24 cellular contexts compared by ENCODE assay signal in the genomic region with DNA sequence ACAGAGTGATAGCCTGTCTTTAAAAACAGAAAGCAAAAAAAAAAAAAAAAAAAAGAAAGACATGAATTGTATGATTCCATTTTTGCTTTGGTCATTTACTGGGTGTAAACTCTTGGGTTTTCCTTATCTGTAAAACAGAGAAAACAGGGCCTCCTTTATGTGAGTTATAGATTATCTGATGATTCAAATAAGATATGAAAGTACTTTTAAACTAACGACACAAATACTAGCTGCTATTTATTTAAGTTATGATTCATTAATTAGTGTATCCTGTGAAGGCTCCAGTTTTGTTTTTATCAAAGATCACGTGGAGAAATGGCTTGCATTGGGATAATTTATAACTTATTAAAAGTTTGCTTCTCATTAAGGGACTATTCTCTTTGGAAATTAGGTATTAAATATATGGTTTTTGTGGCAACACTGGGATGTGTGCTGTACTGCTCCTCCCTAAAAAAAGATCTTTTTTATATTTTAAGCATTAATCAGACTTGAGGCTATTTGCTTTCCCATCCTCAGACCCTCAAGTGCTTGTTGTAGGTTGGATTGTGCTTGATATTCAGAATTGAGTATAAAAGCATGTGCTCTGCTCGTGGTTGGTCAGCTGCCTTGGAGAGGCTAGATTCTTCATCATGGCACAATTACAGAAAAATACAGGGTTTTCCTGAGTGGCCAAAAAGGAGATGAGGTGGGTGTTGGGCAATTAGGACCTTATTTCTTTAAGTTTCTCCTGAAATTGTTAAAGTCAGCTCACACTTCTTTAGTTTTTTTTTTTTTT. TPM values are rescaled to one million over a fixed set of nuclear protein-coding genes. Genes with fewer than 3 reads are reported as not detected.
"Had no signal": no experiment of that assay in that cellular context is flagged by ENCODE, and none has a peak within 500 bp of the region (broad histone marks: within the 10 kb centered on the region; RNA-seq: fewer than 3 reads in every experiment).

No MANE protein-coding gene starts in this region.

- H3K4me3 Mint-ChIP-seq: naive thymus-derived CD4-positive, alpha-beta T cell; natural killer cell treated with Interleukin-12 subunit alpha and Interleukin-12 subunit beta and Interleukin-15 and Interleukin-18, amount 100 ng/mL, for 72 hours; stimulated activated effector memory CD8-positive, alpha-beta T cell treated with anti-CD3 and anti-CD28 coated beads, Interleukin-12 subunit alpha, Interleukin-12 subunit beta, amount 100 ng/mL, for 72 hours; stimulated activated naive CD8-positive, alpha-beta T cell treated with anti-CD3 and anti-CD28 coated beads, Interleukin-15, Interleukin-2, amounts not matched to agents 100 ng/mL and 50 ng/mL, for 24 hours had no signal

- H3K27ac ChIP-seq: left ventricle myocardium inferior, ovary, right atrium auricular region, right lobe of liver, suprapubic skin, thoracic aorta, tibial artery, upper lobe of right lung had no signal

- H3K9me3 Mint-ChIP-seq: naive thymus-derived CD4-positive, alpha-beta T cell; stimulated activated naive CD8-positive, alpha-beta T cell treated with anti-CD3 and anti-CD28 coated beads, Interleukin-15, Interleukin-2, amounts not matched to agents 100 ng/mL and 50 ng/mL, for 24 hours had no signal

- DNase-seq: islet precursor cell; left ventricle myocardium inferior; midbrain; mucosa of descending colon; naive thymus-derived CD4-positive, alpha-beta T cell; ovary; right lobe of liver; stimulated activated CD4-positive, alpha-beta T cell treated with anti-CD3 and anti-CD28 coated beads, Interleukin-12 subunit alpha, Interleukin-12 subunit beta, amount 100 ng/mL, for 4 hours; stimulated activated CD4-positive, alpha-beta T cell treated with anti-CD3 and anti-CD28 coated beads, Interleukin-4, amount 100 ng/mL, for 24 hours; stimulated activated naive CD4-positive, alpha-beta T cell; tibial artery; trophoblast cell; upper lobe of right lung had no signal

- FAIRE-seq: urothelium cell line had no signal

- H3K9me3 ChIP-seq: left ventricle myocardium inferior, mucosa of descending colon, ovary, right atrium auricular region, right lobe of liver, thoracic aorta, tibial artery, upper lobe of right lung had no signal

- H3K27me3 Mint-ChIP-seq: natural killer cell treated with Interleukin-12 subunit alpha and Interleukin-12 subunit beta and Interleukin-15 and Interleukin-18, amount 100 ng/mL, for 72 hours; progenitor cell of endocrine pancreas; stimulated activated naive CD8-positive, alpha-beta T cell treated with anti-CD3 and anti-CD28 coated beads, Interleukin-15, Interleukin-2, amounts not matched to agents 100 ng/mL and 50 ng/mL, for 24 hours had no signal

- H3K4me1 Mint-ChIP-seq: naive thymus-derived CD4-positive, alpha-beta T cell; stimulated activated effector memory CD8-positive, alpha-beta T cell treated with anti-CD3 and anti-CD28 coated beads, Interleukin-12 subunit alpha, Interleukin-12 subunit beta, amount 100 ng/mL, for 72 hours had no signal

- H3K27ac Mint-ChIP-seq: naive thymus-derived CD4-positive, alpha-beta T cell; natural killer cell treated with Interleukin-12 subunit alpha and Interleukin-12 subunit beta and Interleukin-15 and Interleukin-18, amount 100 ng/mL, for 72 hours; progenitor cell of endocrine pancreas; stimulated activated effector memory CD8-positive, alpha-beta T cell treated with anti-CD3 and anti-CD28 coated beads, Interleukin-12 subunit alpha, Interleukin-12 subunit beta, amount 100 ng/mL, for 72 hours; stimulated activated naive CD8-positive, alpha-beta T cell treated with anti-CD3 and anti-CD28 coated beads, Interleukin-15, Interleukin-2, amounts not matched to agents 100 ng/mL and 50 ng/mL, for 24 hours had no signal

- H3K36me3 ChIP-seq: left ventricle myocardium inferior, ovary, right atrium auricular region, right lobe of liver, suprapubic skin, thoracic aorta, tibial artery, upper lobe of right lung had no signal

- H3K36me3 Mint-ChIP-seq: naive thymus-derived CD4-positive, alpha-beta T cell; natural killer cell treated with Interleukin-12 subunit alpha and Interleukin-12 subunit beta and Interleukin-15 and Interleukin-18, amount 100 ng/mL, for 72 hours; stimulated activated effector memory CD8-positive, alpha-beta T cell treated with anti-CD3 and anti-CD28 coated beads, Interleukin-12 subunit alpha, Interleukin-12 subunit beta, amount 100 ng/mL, for 72 hours had no signal

- H3K4me3 ChIP-seq: left ventricle myocardium inferior, lung, mucosa of descending colon, ovary, right atrium auricular region, right lobe of liver, suprapubic skin, thoracic aorta, tibial artery, upper lobe of right lung had no signal

- H3K27me3 ChIP-seq: ovary, right atrium auricular region, right lobe of liver, suprapubic skin, tibial artery, upper lobe of right lung had no signal

- H3K4me1 ChIP-seq: left ventricle myocardium inferior, right atrium auricular region, right lobe of liver, suprapubic skin, tibial artery, upper lobe of right lung had no signal

- ATAC-seq: mucosa of descending colon; naive thymus-derived CD4-positive, alpha-beta T cell; natural killer cell treated with Interleukin-12 subunit alpha and Interleukin-12 subunit beta and Interleukin-15 and Interleukin-18, amount 100 ng/mL, for 72 hours; right lobe of liver; stimulated activated effector memory CD8-positive, alpha-beta T cell treated with anti-CD3 and anti-CD28 coated beads, Interleukin-12 subunit alpha, Interleukin-12 subunit beta, amount 100 ng/mL, for 72 hours; upper lobe of right lung had no signal

RNA-seq across cellular contexts. Expression of a gene that starts 39.9 kb away (rescaled TPM):
- total RNA-seq: myocyte; naive thymus-derived CD4-positive, alpha-beta T cell; natural killer cell treated with Interleukin-12 subunit alpha and Interleukin-12 subunit beta and Interleukin-15 and Interleukin-18, amount 100 ng/mL, for 72 hours; skeletal muscle tissue had no signal
- polyA plus RNA-seq: naive thymus-derived CD4-positive, alpha-beta T cell had no signal
